In genomic region chr3:56771376-56771775, GRCh38 we compare ENCODE assay signal across 21 cellular contexts. TPM values are rescaled to one million over a fixed set of nuclear protein-coding genes. Genes with fewer than 3 reads are reported as not detected.
DNase-seq lines count a peak whose midpoint lies in the region; ATAC-seq and TF ChIP-seq lines count a peak whose summit lies in the region.
"Had no signal": no experiment of that assay in that cellular context is flagged by ENCODE, and none has a peak within 500 bp of the region (broad histone marks: within the 10 kb centered on the region; RNA-seq: fewer than 3 reads in every experiment).

No MANE protein-coding gene starts in this region.

- peak overlapping the region; percentile 16 for H3K27ac Mint-ChIP-seq in activated CD8-positive, alpha-beta memory T cell treated with anti-CD3 and anti-CD28 coated beads, Interleukin-2, amount 10 ng/mL, durations not matched to agents 7 days and 5 days
- peak overlapping the region; percentile 70 for H3K27ac Mint-ChIP-seq in activated naive CD8-positive, alpha-beta T cell treated with anti-CD3 and anti-CD28 coated beads, Interleukin-2, amount 50 U/mL, for 24 hours
- peak overlapping the region; percentile 89 for H3K27ac Mint-ChIP-seq in stimulated activated effector memory CD8-positive, alpha-beta T cell treated with anti-CD3 and anti-CD28 coated beads, Interleukin-12 subunit alpha, Interleukin-12 subunit beta, amount 100 ng/mL, for 72 hours
- H3K27ac Mint-ChIP-seq in Caco-2 (ENCODE audit: unreplicated experiment) = no peak overlapping the region
- H3K27ac Mint-ChIP-seq: mesothelial cell of epicardium had no signal

- no peaks in the 10 kb centered on the region for H3K27me3 Mint-ChIP-seq in activated CD8-positive, alpha-beta memory T cell treated with anti-CD3 and anti-CD28 coated beads, Interleukin-2, amount 10 ng/mL, durations not matched to agents 7 days and 5 days
- no peaks in the 10 kb centered on the region for H3K27me3 Mint-ChIP-seq in activated naive CD8-positive, alpha-beta T cell treated with anti-CD3 and anti-CD28 coated beads, Interleukin-2, amount 50 U/mL, for 24 hours
- H3K27me3 Mint-ChIP-seq in Caco-2 (ENCODE audit: insufficient read depth, unreplicated experiment) = no peaks in the 10 kb centered on the region

- no peak overlapping the region for H3K4me3 Mint-ChIP-seq in activated CD8-positive, alpha-beta memory T cell treated with anti-CD3 and anti-CD28 coated beads, Interleukin-2, amount 10 ng/mL, durations not matched to agents 7 days and 5 days
- no peak overlapping the region for H3K4me3 Mint-ChIP-seq in activated naive CD8-positive, alpha-beta T cell treated with anti-CD3 and anti-CD28 coated beads, Interleukin-2, amount 50 U/mL, for 24 hours
- H3K4me3 Mint-ChIP-seq in stimulated activated effector memory CD8-positive, alpha-beta T cell treated with anti-CD3 and anti-CD28 coated beads, Interleukin-12 subunit alpha, Interleukin-12 subunit beta, amount 100 ng/mL, for 72 hours = no peak overlapping the region
- no peak overlapping the region for H3K4me3 Mint-ChIP-seq in Caco-2 (ENCODE audit: unreplicated experiment)
- H3K4me3 Mint-ChIP-seq: mesothelial cell of epicardium had no signal

- no peaks in the 10 kb centered on the region for H3K9me3 ChIP-seq in Caco-2
- H3K9me3 ChIP-seq: esophagus squamous epithelium, right atrium auricular region, SJCRH30, stomach had no signal

- DNase-seq in activated CD8-positive, alpha-beta memory T cell treated with anti-CD3 and anti-CD28 coated beads, Interleukin-2, amount 10 ng/mL, durations not matched to agents 7 days and 5 days = no peak
- no peak for DNase-seq in activated CD8-positive, alpha-beta memory T cell treated with anti-CD3 and anti-CD28 coated beads, Interleukin-2, amount 50 U/mL, for 48 hours
- DNase-seq in NCI-H69 (lab: John Stamatoyannopoulos, UW) = peak; percentile 49
- no peak for DNase-seq in activated naive CD8-positive, alpha-beta T cell treated with anti-CD3 and anti-CD28 coated beads, Interleukin-2, amount 50 U/mL, for 24 hours
- DNase-seq in stimulated activated effector memory CD8-positive, alpha-beta T cell treated with anti-CD3 and anti-CD28 coated beads, Interleukin-12 subunit alpha, Interleukin-12 subunit beta, amount 100 ng/mL, for 72 hours (ENCODE audit: low spot score in 2 of 2) = no peak
- DNase-seq in Caco-2 = no peak
- DNase-seq: activated T-cell treated with anti-CD3 and anti-CD28 coated beads, Interleukin-2, amount 50 U/mL, for 1 hour; effector CD4-positive, alpha-beta T cell; esophagus squamous epithelium; IMR-90; left cardiac atrium; NCI-H748 treated with DMSO at 0.1 percent for 48 hours; nucleus accumbens; PC-9; SJCRH30; stomach; T-helper 9 cell had no signal

- BruUV-seq in Caco-2 (replicated peaks; lab: Mats Ljungman, UMichigan) = no TSS peak

- POLR2A ChIA-PET in Caco-2 (lab: Charles Lee) = no interaction called here

- H3K27me3 ChIP-seq in Caco-2 (replicated peaks; ENCODE audit: control insufficient read depth, insufficient read depth, low read length) = no peaks in the 10 kb centered on the region
- H3K27me3 ChIP-seq: esophagus squamous epithelium, right atrium auricular region, SJCRH30, stomach had no signal

- H3K4me1 Mint-ChIP-seq in activated CD8-positive, alpha-beta memory T cell treated with anti-CD3 and anti-CD28 coated beads, Interleukin-2, amount 10 ng/mL, durations not matched to agents 7 days and 5 days = peaks cover 46% of the 10 kb centered on the region
- H3K4me1 Mint-ChIP-seq in activated naive CD8-positive, alpha-beta T cell treated with anti-CD3 and anti-CD28 coated beads, Interleukin-2, amount 50 U/mL, for 24 hours = peaks cover 65% of the 10 kb centered on the region
- peaks cover 59% of the 10 kb centered on the region for H3K4me1 Mint-ChIP-seq in stimulated activated effector memory CD8-positive, alpha-beta T cell treated with anti-CD3 and anti-CD28 coated beads, Interleukin-12 subunit alpha, Interleukin-12 subunit beta, amount 100 ng/mL, for 72 hours
- H3K4me1 Mint-ChIP-seq in Caco-2 (ENCODE audit: low read depth, unreplicated experiment) = no peaks in the 10 kb centered on the region

- no peak overlapping the region for H3K4me3 ChIP-seq in Caco-2 (ENCODE audit: low read depth, low read length)
- H3K4me3 ChIP-seq: esophagus squamous epithelium, PC-9, right atrium auricular region, SJCRH30, stomach had no signal

- no peak for ATAC-seq in activated CD8-positive, alpha-beta memory T cell treated with anti-CD3 and anti-CD28 coated beads, Interleukin-2, amount 10 ng/mL, durations not matched to agents 7 days and 5 days
- no peak for ATAC-seq in activated naive CD8-positive, alpha-beta T cell treated with anti-CD3 and anti-CD28 coated beads, Interleukin-2, amount 50 U/mL, for 24 hours
- ATAC-seq in stimulated activated effector memory CD8-positive, alpha-beta T cell treated with anti-CD3 and anti-CD28 coated beads, Interleukin-12 subunit alpha, Interleukin-12 subunit beta, amount 100 ng/mL, for 72 hours = no peak
- ATAC-seq in HG03565 (IDR thresholded peaks at IDR 0.05; ENCODE audit: unreplicated experiment) = no peak
- ATAC-seq: activated CD4-positive, CD25-positive, alpha-beta regulatory T cell treated with anti-CD3 and anti-CD28 coated beads, Interleukin-2, amount 50 U/mL, for 24 hours; left cardiac atrium had no signal

- H3K36me3 Mint-ChIP-seq in activated CD8-positive, alpha-beta memory T cell treated with anti-CD3 and anti-CD28 coated beads, Interleukin-2, amount 10 ng/mL, durations not matched to agents 7 days and 5 days = peaks cover 60% of the 10 kb centered on the region
- peaks cover 53% of the 10 kb centered on the region for H3K36me3 Mint-ChIP-seq in activated naive CD8-positive, alpha-beta T cell treated with anti-CD3 and anti-CD28 coated beads, Interleukin-2, amount 50 U/mL, for 24 hours (ENCODE audit: low read depth)
- peaks cover 54% of the 10 kb centered on the region for H3K36me3 Mint-ChIP-seq in stimulated activated effector memory CD8-positive, alpha-beta T cell treated with anti-CD3 and anti-CD28 coated beads, Interleukin-12 subunit alpha, Interleukin-12 subunit beta, amount 100 ng/mL, for 72 hours
- peaks cover 11% of the 10 kb centered on the region for H3K36me3 Mint-ChIP-seq in Caco-2 (ENCODE audit: insufficient read depth, unreplicated experiment)

- TF ChIP-seq CTCF in Caco-2 (IDR thresholded peaks at IDR 0.05; ENCODE audit: insufficient read depth in 1 of 2, low read depth in 1 of 2, low read length in 1 of 2, severe bottlenecking in 1 of 2, unreplicated experiment in 1 of 2) = no peak

- intact Hi-C loops in Caco-2 (cut with micrococcal nuclease; ENCODE audit: unreplicated experiment) = no loop called here

- no peaks in the 10 kb centered on the region for H3K4me1 ChIP-seq in Caco-2
- H3K4me1 ChIP-seq: SJCRH30 had no signal

- no peaks in the 10 kb centered on the region for H3K36me3 ChIP-seq in Caco-2 (ENCODE audit: control insufficient read depth, insufficient read depth, low read length)
- H3K36me3 ChIP-seq: SJCRH30 had no signal

- CTCF ChIA-PET in activated CD8-positive, alpha-beta memory T cell treated with anti-CD3 and anti-CD28 coated beads, Interleukin-2, amount 10 ng/mL, durations not matched to agents 7 days and 5 days (lab: Charles Lee) = interaction anchor here (1.1 kb wide), 1 partner anchor 27 kb away, joined by 3 read pairs; no protein-coding TSS in a partner anchor
- CTCF ChIA-PET in Caco-2 (lab: Charles Lee) = no interaction called here

- no peaks in the 10 kb centered on the region for H3K9me3 Mint-ChIP-seq in activated CD8-positive, alpha-beta memory T cell treated with anti-CD3 and anti-CD28 coated beads, Interleukin-2, amount 10 ng/mL, durations not matched to agents 7 days and 5 days (ENCODE audit: low read depth)
- no peaks in the 10 kb centered on the region for H3K9me3 Mint-ChIP-seq in activated naive CD8-positive, alpha-beta T cell treated with anti-CD3 and anti-CD28 coated beads, Interleukin-2, amount 50 U/mL, for 24 hours
- H3K9me3 Mint-ChIP-seq in stimulated activated effector memory CD8-positive, alpha-beta T cell treated with anti-CD3 and anti-CD28 coated beads, Interleukin-12 subunit alpha, Interleukin-12 subunit beta, amount 100 ng/mL, for 72 hours = no peaks in the 10 kb centered on the region
- H3K9me3 Mint-ChIP-seq in Caco-2 (ENCODE audit: unreplicated experiment) = no peaks in the 10 kb centered on the region
- H3K9me3 Mint-ChIP-seq: mesothelial cell of epicardium had no signal

RNA-seq across cellular contexts. Expression of gene ARHGEF3, which starts 30.4 kb away (rescaled TPM):
- total RNA-seq in activated CD8-positive, alpha-beta memory T cell treated with anti-CD3 and anti-CD28 coated beads, Interleukin-2, amount 10 ng/mL, durations not matched to agents 7 days and 5 days = 10 to 100 TPM; 94.0 to 96.4 TPM
- total RNA-seq in Caco-2 (2022) = 10.2 and 14.8 TPM in 2 replicates
